ENCODE assay signal across 10 cellular contexts in genomic region chr10:32376027-32376426, GRCh38. TPM values are rescaled to one million over a fixed set of nuclear protein-coding genes. Genes with fewer than 3 reads are reported as not detected.
DNase-seq lines count a peak whose midpoint lies in the region; ATAC-seq and TF ChIP-seq lines count a peak whose summit lies in the region.
"Had no signal": no experiment of that assay in that cellular context is flagged by ENCODE, and none has a peak within 500 bp of the region (broad histone marks: within the 10 kb centered on the region; RNA-seq: fewer than 3 reads in every experiment).

No MANE protein-coding gene starts in this region.

- TF ChIP-seq POLR2A in esophagus squamous epithelium (IDR thresholded peaks at IDR 0.05): no peak

- 46 to 56% methylated on average over 1 of the region's 1 CpG for WGBS in esophagus squamous epithelium, 2 donors

- intact Hi-C loops in esophagus squamous epithelium (cut with DNase I): no loop called here

- H3K27me3 ChIP-seq in esophagus squamous epithelium (no peaks in the 10 kb centered on the region), skeletal muscle tissue (ENCODE audit: control insufficient read depth in 3 of 3, insufficient read depth in 3 of 3, low read length in 3 of 3) (no peaks in the 10 kb centered on the region)

- no peak overlapping the region for H3K4me3 Mint-ChIP-seq in activated naive CD4-positive, alpha-beta T cell treated with anti-CD3 and anti-CD28 coated beads, Interleukin-2, amount 10 ng/mL, durations not matched to agents 7 days and 5 days

- DNase-seq in NCI-H446 treated with DMSO at 0.1 percent for 48 hours (lab: John Stamatoyannopoulos, UW): peak; percentile 5
- DNase-seq in NCI-H446 (lab: John Stamatoyannopoulos, UW): no peak
- DNase-seq in OCI-M1 (lab: John Stamatoyannopoulos, UW): peak; percentile 33
- DNase-seq in esophagus squamous epithelium (lab: John Stamatoyannopoulos, UW): no peak
- DNase-seq in mesenteric fat pad (ENCODE audit: low spot score): no peak
- DNase-seq in activated naive CD4-positive, alpha-beta T cell treated with anti-CD3 and anti-CD28 coated beads, Interleukin-2, amount 10 ng/mL, durations not matched to agents 7 days and 5 days: no peak
- DNase-seq: activated CD4-positive, alpha-beta T cell treated with anti-CD3 and anti-CD28 coated beads, Interleukin-2, amount 50 U/mL, for 4 hours; H9 had no signal

- no peaks in the 10 kb centered on the region for H3K9me3 ChIP-seq in esophagus squamous epithelium
- H3K9me3 ChIP-seq in skeletal muscle tissue (ENCODE audit: control insufficient read depth in 3 of 3, low read length in 3 of 3): no peaks in the 10 kb centered on the region

- H3K4me3 ChIP-seq in esophagus squamous epithelium (peak overlapping the region in 3 of 4 donors; percentile 56 to 72 (median 70)), skeletal muscle tissue (ENCODE audit: low read length in 3 of 3) (peak overlapping the region in 2 of 3 donors; percentile 89 to 92)

- no peak overlapping the region for H3K27ac Mint-ChIP-seq in activated naive CD4-positive, alpha-beta T cell treated with anti-CD3 and anti-CD28 coated beads, Interleukin-2, amount 10 ng/mL, durations not matched to agents 7 days and 5 days
- H3K27ac Mint-ChIP-seq: H9 had no signal

- ATAC-seq in GM19452 (IDR thresholded peaks at IDR 0.05; ENCODE audit: unreplicated experiment): no peak

- CTCF ChIA-PET in activated naive CD4-positive, alpha-beta T cell treated with anti-CD3 and anti-CD28 coated beads, Interleukin-2, amount 10 ng/mL, durations not matched to agents 7 days and 5 days (lab: Charles Lee): interaction anchor here (1.2 kb wide), 1 partner anchor 9 kb away, joined by 3 read pairs; no protein-coding TSS in a partner anchor

- TF ChIP-seq CTCF in esophagus squamous epithelium (IDR thresholded peaks at IDR 0.05): no peak

- peaks cover 29% of the 10 kb centered on the region for H3K4me1 Mint-ChIP-seq in activated naive CD4-positive, alpha-beta T cell treated with anti-CD3 and anti-CD28 coated beads, Interleukin-2, amount 10 ng/mL, durations not matched to agents 7 days and 5 days

- peaks cover 0 to 45% (median 0%) of the 10 kb centered on the region in 3 donors for H3K4me1 ChIP-seq in esophagus squamous epithelium
- peaks cover 8 to 15% (median 13%) of the 10 kb centered on the region in 3 donors for H3K4me1 ChIP-seq in skeletal muscle tissue (ENCODE audit: control insufficient read depth in 3 of 3, insufficient read depth in 3 of 3, low read length in 3 of 3)

- peak overlapping the region; percentile 91 to 94 (median 92) for H3K9ac ChIP-seq in skeletal muscle tissue (ENCODE audit: low read depth in 1 of 3, low read length in 3 of 3)

- H3K27ac ChIP-seq in esophagus squamous epithelium: peak overlapping the region in 2 of 4 donors; percentile 88 to 93
- no peak overlapping the region for H3K27ac ChIP-seq in skeletal muscle tissue (ENCODE audit: low read depth, low read length)

- no peaks in the 10 kb centered on the region for H3K9me3 Mint-ChIP-seq in activated naive CD4-positive, alpha-beta T cell treated with anti-CD3 and anti-CD28 coated beads, Interleukin-2, amount 10 ng/mL, durations not matched to agents 7 days and 5 days
- H3K9me3 Mint-ChIP-seq: H9 had no signal

- peaks cover 26% of the 10 kb centered on the region for H3K36me3 Mint-ChIP-seq in activated naive CD4-positive, alpha-beta T cell treated with anti-CD3 and anti-CD28 coated beads, Interleukin-2, amount 10 ng/mL, durations not matched to agents 7 days and 5 days

- H3K27me3 Mint-ChIP-seq in activated naive CD4-positive, alpha-beta T cell treated with anti-CD3 and anti-CD28 coated beads, Interleukin-2, amount 10 ng/mL, durations not matched to agents 7 days and 5 days: no peaks in the 10 kb centered on the region

- H3K36me3 ChIP-seq in esophagus squamous epithelium: no peaks in the 10 kb centered on the region
- no peaks in the 10 kb centered on the region for H3K36me3 ChIP-seq in skeletal muscle tissue (ENCODE audit: control insufficient read depth in 3 of 3, insufficient read depth in 3 of 3, low read length in 3 of 3)

RNA-seq across cellular contexts. Expression of gene EPC1, which starts 29.1 kb away (rescaled TPM):
- total RNA-seq in esophagus squamous epithelium (10 to 100 TPM; 12.3 to 31.7 (median 21.7) TPM), skeletal muscle tissue (72.0 TPM), mesenteric fat pad (26.8 TPM)

Comparison
In these comparisons a context has a peak if more than half of its experiments do, and no peak if none do; other contexts are left out.
1. DNase-seq: peak in NCI-H446 treated with DMSO at 0.1 percent for 48 hours (single experiment) and OCI-M1 (single experiment); none in NCI-H446 (0 of 2), esophagus squamous epithelium (single experiment), mesenteric fat pad (single experiment) and activated naive CD4-positive, alpha-beta T cell treated with anti-CD3 and anti-CD28 coated beads, Interleukin-2, amount 10 ng/mL, durations not matched to agents 7 days and 5 days (single experiment).